In genomic region chr1:222167111-222167510, GRCh38 we compare ENCODE assay signal across 8 cellular contexts.
DNase-seq lines count a peak whose midpoint lies in the region; ATAC-seq, FAIRE-seq and TF ChIP-seq lines count a peak whose summit lies in the region.

No MANE protein-coding gene starts in this region.

- dilution Hi-C loops in keratinocyte (cut with MboI; ENCODE audit: extremely low pct_ligation_motif_present, low sequenced_read_pairs), result no loop called here

- no peak overlapping the region for H3K9ac ChIP-seq in keratinocyte (ENCODE audit: control insufficient read depth, extremely low read depth, insufficient read depth, low read length)

- no peak overlapping the region for H3K4me3 ChIP-seq in LNCaP clone FGC (ENCODE audit: low read depth, low read length)
- no peak overlapping the region for H3K4me3 ChIP-seq in keratinocyte (ENCODE audit: control insufficient read depth in 2 of 3, extremely low read depth in 1 of 3, insufficient read depth in 2 of 3, low read depth in 1 of 3, low read length in 3 of 3)
- no peak overlapping the region for H3K4me3 ChIP-seq in upper lobe of right lung

- H3K4me1 ChIP-seq in keratinocyte (ENCODE audit: control insufficient read depth, extremely low read depth, insufficient read depth, low read length) (peaks cover 7% of the 10 kb centered on the region), upper lobe of right lung (no peaks in the 10 kb centered on the region)

- peak; percentile 85 for TF ChIP-seq CTCF in LNCaP clone FGC (IDR thresholded peaks at IDR 0.05; ENCODE audit: control insufficient read depth, extremely low read depth, insufficient read depth)
- peak; percentile 65 to 86 (median 78) for TF ChIP-seq CTCF in keratinocyte (optimal IDR thresholded peaks at IDR 0.05 in 1 of 3, IDR thresholded peaks at IDR 0.05 in 1 of 3, conservative IDR thresholded peaks at IDR 0.05 in 1 of 3; ENCODE audit: extremely low read depth in 1 of 3, insufficient read depth in 2 of 3, low read length in 3 of 3)
- TF ChIP-seq CTCF in upper lobe of right lung (IDR thresholded peaks at IDR 0.05), result peak; percentile 55

- no peaks in the 10 kb centered on the region for H3K36me3 ChIP-seq in keratinocyte (ENCODE audit: control insufficient read depth in 2 of 2, extremely low read depth in 1 of 2, insufficient read depth in 2 of 2, low read length in 2 of 2)
- no peaks in the 10 kb centered on the region for H3K36me3 ChIP-seq in upper lobe of right lung

- H3K9me3 ChIP-seq in keratinocyte (ENCODE audit: control insufficient read depth, low read depth, low read length) (peaks cover 6% of the 10 kb centered on the region), upper lobe of right lung (peaks cover 9% of the 10 kb centered on the region)

- ATAC-seq in GM19463 (IDR thresholded peaks at IDR 0.05; ENCODE audit: unreplicated experiment), result peak; percentile 75
- ATAC-seq in upper lobe of right lung, result peak; percentile 43
- ATAC-seq in HG03139 (IDR thresholded peaks at IDR 0.05; ENCODE audit: unreplicated experiment), result no peak

- no peak overlapping the region for H3K27ac ChIP-seq in keratinocyte (ENCODE audit: control insufficient read depth, insufficient read depth, low read length)
- no peak overlapping the region for H3K27ac ChIP-seq in upper lobe of right lung

- H4K20me1 ChIP-seq in keratinocyte (ENCODE audit: control insufficient read depth, extremely low read depth, insufficient read depth, low read length), result no peaks in the 10 kb centered on the region

- intact Hi-C loops in upper lobe of right lung (cut with DNase I), result no loop called here

- no peaks in the 10 kb centered on the region for H3K79me2 ChIP-seq in keratinocyte (ENCODE audit: control insufficient read depth, insufficient read depth, low read length)

- peak; percentile 97 for FAIRE-seq in keratinocyte (lab: Jason Lieb, UNC)

- no peak overlapping the region for H2AFZ ChIP-seq in keratinocyte (ENCODE audit: control insufficient read depth, low read length)

- H3K27me3 ChIP-seq in keratinocyte (ENCODE audit: control insufficient read depth, extremely low read depth, insufficient read depth, low read length) (no peaks in the 10 kb centered on the region), upper lobe of right lung (no peaks in the 10 kb centered on the region)

- DNase-seq in NCI-H1105 treated with DMSO at 0.1 percent for 48 hours (lab: John Stamatoyannopoulos, UW) (peak; percentile 6), NCI-H1105 (lab: John Stamatoyannopoulos, UW) (no peak), LNCaP clone FGC (ENCODE audit: low read depth) (peak; percentile 32), amniotic stem cell (lab: John Stamatoyannopoulos, UW) (peak; percentile 36), keratinocyte (ENCODE audit: low read depth, low spot score) (peak; percentile 59), upper lobe of right lung (no peak)

- H3K9me1 ChIP-seq in keratinocyte (ENCODE audit: control insufficient read depth, extremely low read depth, insufficient read depth, low read length), result no peaks in the 10 kb centered on the region

- peak overlapping the region; percentile 16 for H3K4me2 ChIP-seq in keratinocyte (ENCODE audit: control insufficient read depth, extremely low read depth, insufficient read depth, low read depth, low read length)

Comparison
In these comparisons a context has a peak if more than half of its experiments do, and no peak if none do; other contexts are left out.
1. DNase-seq: peak in NCI-H1105 treated with DMSO at 0.1 percent for 48 hours (single experiment), LNCaP clone FGC (single experiment), amniotic stem cell (single experiment) and keratinocyte (single experiment); none in NCI-H1105 (single experiment) and upper lobe of right lung (single experiment).
2. Peak in every context shown above with its lines, with median percentiles within 50 percentile points of each other: CTCF ChIP-seq.